ENCODE assay signal across 1 cellular context in genomic region chr4:105520819-105521790, GRCh38.
TF ChIP-seq lines count a peak whose summit lies in the region.

No MANE protein-coding gene starts in this region.

TF ChIP-seq in H1, 55 proteins besides CTCF, POLR2A, EP300 and RAD21:
- TF ChIP-seq TAF7 (optimal IDR thresholded peaks at IDR 0.05; ENCODE audit: borderline replicate concordance, low read depth, low read length) (no peak), EGR1 (IDR thresholded peaks at IDR 0.05; ENCODE audit: borderline replicate concordance, low read depth, low read length) (no peak), POLR2AphosphoS5 (IDR thresholded peaks at IDR 0.05; ENCODE audit: low read depth, low read length) (no peak), CEBPB (IDR thresholded peaks at IDR 0.05; ENCODE audit: low read depth, low read length) (no peak), CHD7 (IDR thresholded peaks at IDR 0.05; ENCODE audit: insufficient replicate concordance, low read length) (no peak), TEAD4 (IDR thresholded peaks at IDR 0.05; ENCODE audit: low read depth, low read length) (no peak), SP1 (IDR thresholded peaks at IDR 0.05; ENCODE audit: low read depth, low read length) (no peak), CHD1 (IDR thresholded peaks at IDR 0.05; ENCODE audit: low read depth, low read length) (no peak)
- TF ChIP-seq, protein P1, sequence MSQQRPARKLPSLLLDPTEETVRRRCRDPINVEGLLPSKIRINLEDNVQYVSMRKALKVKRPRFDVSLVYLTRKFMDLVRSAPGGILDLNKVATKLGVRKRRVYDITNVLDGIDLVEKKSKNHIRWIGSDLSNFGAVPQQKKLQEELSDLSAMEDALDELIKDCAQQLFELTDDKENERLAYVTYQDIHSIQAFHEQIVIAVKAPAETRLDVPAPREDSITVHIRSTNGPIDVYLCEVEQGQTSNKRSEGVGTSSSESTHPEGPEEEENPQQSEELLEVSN (IDR thresholded peaks at IDR 0.05): no peak
TF ChIP-seq in H1: peak in this region for 0.
